ENCODE assay signal across 11 cellular contexts in the genomic region with DNA sequence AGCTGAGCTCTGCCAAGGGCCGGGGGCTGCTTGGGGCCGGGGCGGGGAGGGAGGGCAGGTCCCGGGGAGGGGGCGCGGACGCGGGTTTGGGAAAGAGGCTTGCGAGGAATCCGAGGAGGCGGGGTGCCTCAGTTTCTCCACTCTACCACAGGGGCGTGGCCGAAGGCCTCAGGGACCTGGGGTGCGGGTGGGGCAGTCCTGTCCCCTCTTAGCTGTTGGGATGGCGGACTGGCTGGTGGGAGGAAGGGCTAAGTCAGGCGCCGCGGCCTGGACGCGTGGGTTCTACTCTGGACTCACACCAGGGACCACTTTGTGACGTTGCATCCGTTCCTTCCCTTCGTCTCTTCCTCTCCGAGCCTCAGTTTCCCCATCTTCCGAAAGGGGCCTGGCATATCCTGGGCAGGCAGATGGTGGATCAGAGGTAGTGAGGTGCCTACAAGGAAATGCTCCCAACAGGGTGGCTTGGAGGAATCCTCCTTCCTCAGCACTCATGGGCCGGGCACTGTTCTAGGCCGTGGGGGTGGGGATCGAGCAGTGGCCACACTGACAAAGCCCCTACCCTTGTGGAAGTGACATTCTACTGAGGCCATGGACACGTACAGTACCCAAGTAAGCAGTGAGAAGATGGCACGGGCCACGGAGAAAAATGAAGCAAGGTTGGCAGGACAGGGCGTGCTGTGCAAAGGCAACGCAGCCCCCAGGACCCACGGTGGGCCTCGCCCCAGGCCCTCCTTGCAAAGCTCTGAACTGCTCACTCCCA. TPM values are rescaled to one million over a fixed set of nuclear protein-coding genes. Genes with fewer than 3 reads are reported as not detected.
DNase-seq lines count a peak whose midpoint lies in the region; ATAC-seq and TF ChIP-seq lines count a peak whose summit lies in the region.
"Had no signal": no experiment of that assay in that cellular context is flagged by ENCODE, and none has a peak within 500 bp of the region (broad histone marks: within the 10 kb centered on the region; RNA-seq: fewer than 3 reads in every experiment).

No MANE protein-coding gene starts in this region.

- POLR2A ChIA-PET in activated CD8-positive, alpha-beta T cell treated with anti-CD3 and anti-CD28 coated beads for 36 hours (lab: Charles Lee), result no interaction called here
- POLR2A ChIA-PET in activated CD8-positive, alpha-beta T cell treated with anti-CD3 and anti-CD28 coated beads, Interleukin-2, amount 10 ng/mL, durations not matched to agents 7 days and 5 days (lab: Charles Lee), result interaction anchor here (0.6 kb wide), 1 partner anchor 837 kb away, joined by 3 read pairs; no protein-coding TSS in a partner anchor

- H3K27me3 Mint-ChIP-seq in activated CD8-positive, alpha-beta T cell treated with anti-CD3 and anti-CD28 coated beads for 36 hours, result peaks cover 22% of the 10 kb centered on the region
- peaks cover 28% of the 10 kb centered on the region for H3K27me3 Mint-ChIP-seq in activated CD8-positive, alpha-beta T cell treated with anti-CD3 and anti-CD28 coated beads, Interleukin-2, amount 10 ng/mL, durations not matched to agents 7 days and 5 days (ENCODE audit: low read depth)
- peaks cover 30% of the 10 kb centered on the region for H3K27me3 Mint-ChIP-seq in activated T-helper 2 cell treated with anti-CD3 and anti-CD28 coated beads, Interferon-gamma antibody, Interleukin-2, Interleukin-4, amounts not matched to agents 10 μg/mL and 5 μg/mL and 100 μg/mL, durations not matched to agents 14 hours and 24 hours and 36 hours (ENCODE audit: low read depth)
- peaks cover 25% of the 10 kb centered on the region for H3K27me3 Mint-ChIP-seq in memory B cell
- H3K27me3 Mint-ChIP-seq in stimulated activated naive B cell treated with anti-CD40 and anti-IgM and Interleukin-4, amounts not matched to agents 10 μg/mL and 1 μg/mL and 100 μg/mL, for 72 hours, result peaks cover 32 to 34% of the 10 kb centered on the region in 2 donors

- H3K9me3 Mint-ChIP-seq in activated CD8-positive, alpha-beta T cell treated with anti-CD3 and anti-CD28 coated beads for 36 hours, result no peaks in the 10 kb centered on the region
- no peaks in the 10 kb centered on the region for H3K9me3 Mint-ChIP-seq in activated CD8-positive, alpha-beta T cell treated with anti-CD3 and anti-CD28 coated beads, Interleukin-2, amount 10 ng/mL, durations not matched to agents 7 days and 5 days (ENCODE audit: insufficient read depth)
- no peaks in the 10 kb centered on the region for H3K9me3 Mint-ChIP-seq in activated T-helper 2 cell treated with anti-CD3 and anti-CD28 coated beads, Interferon-gamma antibody, Interleukin-2, Interleukin-4, amounts not matched to agents 10 μg/mL and 5 μg/mL and 100 μg/mL, durations not matched to agents 14 hours and 24 hours and 36 hours
- peaks cover 2% of the 10 kb centered on the region for H3K9me3 Mint-ChIP-seq in memory B cell
- H3K9me3 Mint-ChIP-seq in stimulated activated naive B cell treated with anti-CD40 and anti-IgM and Interleukin-4, amounts not matched to agents 10 μg/mL and 1 μg/mL and 100 μg/mL, for 72 hours, result peaks cover 0 to under 1% of the 10 kb centered on the region in 2 donors

- no peaks in the 10 kb centered on the region for H3K36me3 Mint-ChIP-seq in activated CD8-positive, alpha-beta T cell treated with anti-CD3 and anti-CD28 coated beads for 36 hours (ENCODE audit: low read depth)
- no peaks in the 10 kb centered on the region for H3K36me3 Mint-ChIP-seq in activated CD8-positive, alpha-beta T cell treated with anti-CD3 and anti-CD28 coated beads, Interleukin-2, amount 10 ng/mL, durations not matched to agents 7 days and 5 days (ENCODE audit: low read depth)
- peaks cover 3% of the 10 kb centered on the region for H3K36me3 Mint-ChIP-seq in activated T-helper 2 cell treated with anti-CD3 and anti-CD28 coated beads, Interferon-gamma antibody, Interleukin-2, Interleukin-4, amounts not matched to agents 10 μg/mL and 5 μg/mL and 100 μg/mL, durations not matched to agents 14 hours and 24 hours and 36 hours (ENCODE audit: low read depth)
- H3K36me3 Mint-ChIP-seq in memory B cell, result no peaks in the 10 kb centered on the region
- no peaks in the 10 kb centered on the region for H3K36me3 Mint-ChIP-seq in stimulated activated naive B cell treated with anti-CD40 and anti-IgM and Interleukin-4, amounts not matched to agents 10 μg/mL and 1 μg/mL and 100 μg/mL, for 72 hours
- H3K36me3 Mint-ChIP-seq: activated CD8-positive, alpha-beta memory T cell treated with anti-CD3 and anti-CD28 coated beads, Interleukin-2, amount 10 ng/mL, durations not matched to agents 7 days and 5 days had no signal

- H3K4me1 Mint-ChIP-seq in activated CD8-positive, alpha-beta T cell treated with anti-CD3 and anti-CD28 coated beads for 36 hours (ENCODE audit: low read depth), result peaks cover 6% of the 10 kb centered on the region
- H3K4me1 Mint-ChIP-seq in activated CD8-positive, alpha-beta T cell treated with anti-CD3 and anti-CD28 coated beads, Interleukin-2, amount 10 ng/mL, durations not matched to agents 7 days and 5 days (ENCODE audit: low read depth), result peaks cover 8% of the 10 kb centered on the region
- H3K4me1 Mint-ChIP-seq in activated T-helper 2 cell treated with anti-CD3 and anti-CD28 coated beads, Interferon-gamma antibody, Interleukin-2, Interleukin-4, amounts not matched to agents 10 μg/mL and 5 μg/mL and 100 μg/mL, durations not matched to agents 14 hours and 24 hours and 36 hours (ENCODE audit: low read depth), result peaks cover 4% of the 10 kb centered on the region
- H3K4me1 Mint-ChIP-seq in memory B cell, result peaks cover 7% of the 10 kb centered on the region
- peaks cover 10 to 12% of the 10 kb centered on the region in 2 donors for H3K4me1 Mint-ChIP-seq in stimulated activated naive B cell treated with anti-CD40 and anti-IgM and Interleukin-4, amounts not matched to agents 10 μg/mL and 1 μg/mL and 100 μg/mL, for 72 hours

- TF ChIP-seq CTCF in activated CD8-positive, alpha-beta T cell treated with anti-CD3 and anti-CD28 coated beads for 36 hours (IDR thresholded peaks at IDR 0.05), result no peak

- H3K4me3 Mint-ChIP-seq in activated CD8-positive, alpha-beta T cell treated with anti-CD3 and anti-CD28 coated beads for 36 hours, result peak overlapping the region; percentile 38
- no peak overlapping the region for H3K4me3 Mint-ChIP-seq in activated CD8-positive, alpha-beta T cell treated with anti-CD3 and anti-CD28 coated beads, Interleukin-2, amount 10 ng/mL, durations not matched to agents 7 days and 5 days
- peak overlapping the region; percentile 33 for H3K4me3 Mint-ChIP-seq in activated T-helper 2 cell treated with anti-CD3 and anti-CD28 coated beads, Interferon-gamma antibody, Interleukin-2, Interleukin-4, amounts not matched to agents 10 μg/mL and 5 μg/mL and 100 μg/mL, durations not matched to agents 14 hours and 24 hours and 36 hours (ENCODE audit: low read depth)
- peak overlapping the region; percentile 58 for H3K4me3 Mint-ChIP-seq in memory B cell
- H3K4me3 Mint-ChIP-seq in stimulated activated naive B cell treated with anti-CD40 and anti-IgM and Interleukin-4, amounts not matched to agents 10 μg/mL and 1 μg/mL and 100 μg/mL, for 72 hours, result peak overlapping the region; percentile 74 to 78
- H3K4me3 Mint-ChIP-seq: activated CD8-positive, alpha-beta memory T cell treated with anti-CD3 and anti-CD28 coated beads, Interleukin-2, amount 10 ng/mL, durations not matched to agents 7 days and 5 days had no signal

- ATAC-seq in activated CD8-positive, alpha-beta T cell treated with anti-CD3 and anti-CD28 coated beads for 36 hours, result no peak
- no peak for ATAC-seq in activated CD8-positive, alpha-beta T cell treated with anti-CD3 and anti-CD28 coated beads, Interleukin-2, amount 10 ng/mL, durations not matched to agents 7 days and 5 days
- no peak for ATAC-seq in memory B cell (ENCODE audit: low read depth)
- no peak for ATAC-seq in stimulated activated naive B cell treated with anti-CD40 and anti-IgM and Interleukin-4, amounts not matched to agents 10 μg/mL and 1 μg/mL and 100 μg/mL, for 72 hours (replicated peaks)

- no peak overlapping the region for H3K27ac Mint-ChIP-seq in activated CD8-positive, alpha-beta T cell treated with anti-CD3 and anti-CD28 coated beads for 36 hours
- no peak overlapping the region for H3K27ac Mint-ChIP-seq in activated CD8-positive, alpha-beta T cell treated with anti-CD3 and anti-CD28 coated beads, Interleukin-2, amount 10 ng/mL, durations not matched to agents 7 days and 5 days
- H3K27ac Mint-ChIP-seq in activated T-helper 2 cell treated with anti-CD3 and anti-CD28 coated beads, Interferon-gamma antibody, Interleukin-2, Interleukin-4, amounts not matched to agents 10 μg/mL and 5 μg/mL and 100 μg/mL, durations not matched to agents 14 hours and 24 hours and 36 hours, result no peak overlapping the region
- no peak overlapping the region for H3K27ac Mint-ChIP-seq in memory B cell
- H3K27ac Mint-ChIP-seq in stimulated activated naive B cell treated with anti-CD40 and anti-IgM and Interleukin-4, amounts not matched to agents 10 μg/mL and 1 μg/mL and 100 μg/mL, for 72 hours, result no peak overlapping the region
- H3K27ac Mint-ChIP-seq: activated CD8-positive, alpha-beta memory T cell treated with anti-CD3 and anti-CD28 coated beads, Interleukin-2, amount 10 ng/mL, durations not matched to agents 7 days and 5 days had no signal

- no peak for DNase-seq in activated CD8-positive, alpha-beta T cell treated with anti-CD3 and anti-CD28 coated beads for 36 hours
- DNase-seq in activated CD8-positive, alpha-beta T cell treated with anti-CD3 and anti-CD28 coated beads, Interleukin-2, amount 10 ng/mL, durations not matched to agents 7 days and 5 days, result no peak
- DNase-seq in activated T-helper 2 cell treated with anti-CD3 and anti-CD28 coated beads, Interferon-gamma antibody, Interleukin-2, Interleukin-4, amounts not matched to agents 10 μg/mL and 5 μg/mL and 100 μg/mL, durations not matched to agents 14 hours and 24 hours and 36 hours (ENCODE audit: low spot score), result no peak
- DNase-seq in memory B cell (ENCODE audit: low spot score in 2 of 2) (no peak), NCI-H748 (lab: John Stamatoyannopoulos, UW; ENCODE audit: unreplicated experiment) (no peak), NCI-H774 (lab: John Stamatoyannopoulos, UW) (no peak), amniotic stem cell (lab: John Stamatoyannopoulos, UW) (no peak)
- DNase-seq in stimulated activated naive B cell treated with anti-CD40 and anti-IgM and Interleukin-4, amounts not matched to agents 10 μg/mL and 1 μg/mL and 100 μg/mL, for 72 hours, result no peak
- DNase-seq: activated CD8-positive, alpha-beta memory T cell treated with anti-CD3 and anti-CD28 coated beads, Interleukin-2, amount 10 ng/mL, durations not matched to agents 7 days and 5 days; NCI-H510A had no signal

- intact Hi-C loops in activated CD8-positive, alpha-beta T cell treated with anti-CD3 and anti-CD28 coated beads for 36 hours (cut with micrococcal nuclease), result no loop called here
- intact Hi-C loops in activated T-helper 2 cell treated with anti-CD3 and anti-CD28 coated beads, Interferon-gamma antibody, Interleukin-2, Interleukin-4, amounts not matched to agents 10 μg/mL and 5 μg/mL and 100 μg/mL, durations not matched to agents 14 hours and 24 hours and 36 hours (cut with micrococcal nuclease), result no loop called here

- CTCF ChIA-PET in activated CD8-positive, alpha-beta T cell treated with anti-CD3 and anti-CD28 coated beads for 36 hours (lab: Charles Lee), result no interaction called here
- CTCF ChIA-PET in activated CD8-positive, alpha-beta T cell treated with anti-CD3 and anti-CD28 coated beads, Interleukin-2, amount 10 ng/mL, durations not matched to agents 7 days and 5 days (lab: Charles Lee), result no interaction called here

RNA-seq across cellular contexts. Expression of a gene that starts 13.2 kb away (rescaled TPM):
- not detected for total RNA-seq in activated CD8-positive, alpha-beta T cell treated with anti-CD3 and anti-CD28 coated beads for 36 hours
- total RNA-seq in activated CD8-positive, alpha-beta T cell treated with anti-CD3 and anti-CD28 coated beads, Interleukin-2, amount 10 ng/mL, durations not matched to agents 7 days and 5 days, result not detected
- total RNA-seq in activated T-helper 2 cell treated with anti-CD3 and anti-CD28 coated beads, Interferon-gamma antibody, Interleukin-2, Interleukin-4, amounts not matched to agents 10 μg/mL and 5 μg/mL and 100 μg/mL, durations not matched to agents 14 hours and 24 hours and 36 hours, result 0.21 TPM in 1 of 2 replicates, not detected in the other
- total RNA-seq: omental fat pad had no signal
